In genomic region chr7:158410720-158411119, GRCh38 we compare ENCODE assay signal across 23 cellular contexts.
"Had no signal": no experiment of that assay in that cellular context is flagged by ENCODE, and none has a peak within 500 bp of the region (broad histone marks: within the 10 kb centered on the region; RNA-seq: fewer than 3 reads in every experiment).

No MANE protein-coding gene starts in this region.

- H3K9me3 Mint-ChIP-seq: activated naive CD4-positive, alpha-beta T cell treated with anti-CD3 and anti-CD28 coated beads, Interleukin-2, amount 50 U/mL, for 24 hours; activated T-cell treated with anti-CD3 and anti-CD28 coated beads, Interleukin-2, amount 50 U/mL, for 72 hours; central memory CD8-positive, alpha-beta T cell; nephron had no signal

- H3K4me3 ChIP-seq: body of pancreas, coronary artery, heart right ventricle, prostate gland, right atrium auricular region, skin epidermis, uterus had no signal

- H3K27me3 ChIP-seq: body of pancreas, right atrium auricular region, uterus had no signal

- H3K27me3 Mint-ChIP-seq: activated naive CD4-positive, alpha-beta T cell treated with anti-CD3 and anti-CD28 coated beads, Interleukin-2, amount 50 U/mL, for 24 hours had no signal

- H3K4me1 Mint-ChIP-seq: activated naive CD4-positive, alpha-beta T cell treated with anti-CD3 and anti-CD28 coated beads, Interleukin-2, amount 50 U/mL, for 24 hours; central memory CD8-positive, alpha-beta T cell; nephron had no signal

- H3K36me3 ChIP-seq: heart right ventricle, prostate gland, right atrium auricular region, uterus had no signal

- H3K36me3 Mint-ChIP-seq: activated naive CD4-positive, alpha-beta T cell treated with anti-CD3 and anti-CD28 coated beads, Interleukin-2, amount 50 U/mL, for 24 hours had no signal

- H3K27ac Mint-ChIP-seq: activated naive CD4-positive, alpha-beta T cell treated with anti-CD3 and anti-CD28 coated beads, Interleukin-2, amount 50 U/mL, for 24 hours; activated T-cell treated with anti-CD3 and anti-CD28 coated beads, Interleukin-2, amount 50 U/mL, for 72 hours; nephron had no signal

- ATAC-seq: activated T-cell treated with anti-CD3 and anti-CD28 coated beads, Interleukin-2, amount 50 U/mL, for 72 hours; body of pancreas had no signal

- H3K27ac ChIP-seq: body of pancreas, coronary artery, heart right ventricle, prostate gland, right atrium auricular region, skin epidermis, uterus, VCaP had no signal

- H3K4me3 Mint-ChIP-seq: activated naive CD4-positive, alpha-beta T cell treated with anti-CD3 and anti-CD28 coated beads, Interleukin-2, amount 50 U/mL, for 24 hours; activated T-cell treated with anti-CD3 and anti-CD28 coated beads, Interleukin-2, amount 50 U/mL, for 72 hours; central memory CD8-positive, alpha-beta T cell; nephron had no signal

- DNase-seq: activated CD4-positive, CD25-positive, alpha-beta regulatory T cell treated with anti-CD3 and anti-CD28 coated beads, Interleukin-2, amount 50 U/mL, for 72 hours; activated CD8-positive, alpha-beta memory T cell treated with anti-CD3 and anti-CD28 coated beads for 24 hours; activated CD8-positive, alpha-beta memory T cell treated with anti-CD3 and anti-CD28 coated beads, Interleukin-2, amount 50 U/mL, for 48 hours; activated T-cell treated with anti-CD3 and anti-CD28 coated beads, Interleukin-2, amount 50 U/mL, for 72 hours; amygdala; heart right ventricle; kidney glomerular epithelial cell; mesendoderm; stimulated activated CD4-positive, alpha-beta T cell treated with anti-CD3 and anti-CD28 coated beads, Interleukin-15, amount 100 ng/mL, for 24 hours; stimulated activated CD4-positive, alpha-beta T cell treated with anti-CD3 and anti-CD28 coated beads, Interleukin-2, amount 100 ng/mL, for 48 hours; SW 1271; T-helper 2 cell; uterus had no signal

- FAIRE-seq: endometrium had no signal

- H3K4me1 ChIP-seq: body of pancreas, heart right ventricle, prostate gland, right atrium auricular region, uterus had no signal

- H3K9me3 ChIP-seq: body of pancreas, heart right ventricle, prostate gland, right atrium auricular region, uterus had no signal
